In genomic region chr3:187015903-187016638, GRCh38 we compare ENCODE assay signal across 10 cellular contexts.
DNase-seq lines count a peak whose midpoint lies in the region; ATAC-seq and TF ChIP-seq lines count a peak whose summit lies in the region.
"Had no signal": no experiment of that assay in that cellular context is flagged by ENCODE, and none has a peak within 500 bp of the region (broad histone marks: within the 10 kb centered on the region; RNA-seq: fewer than 3 reads in every experiment).

No MANE protein-coding gene starts in this region.

- intact Hi-C loops in left ventricle myocardium inferior (cut with micrococcal nuclease) = no loop called here
- intact Hi-C loops in right cardiac atrium (cut with DNase I) = loop anchor here in 1 of 4 donors (5.0 to 10.0 kb wide), 2 partner anchors 51 to 81 kb away; partner anchors contain the start of gene ST6GAL1
- intact Hi-C loops in transverse colon (cut with DNase I; ENCODE audit: low total_unique reads) = no loop called here
- intact Hi-C loops in Right ventricle myocardium superior (cut with DNase I) = no loop called here

- ATAC-seq in right cardiac atrium = no peak
- peak; percentile 39 for ATAC-seq in HG02884 (IDR thresholded peaks at IDR 0.05; ENCODE audit: unreplicated experiment)
- no peak for ATAC-seq in gastroesophageal sphincter
- ATAC-seq in Right ventricle myocardium superior (ENCODE audit: poor library complexity) = no peak

- H3K27ac ChIP-seq in left ventricle myocardium inferior (replicated peaks) (peak overlapping the region; percentile 53), right cardiac atrium (ENCODE audit: low read length) (no peak overlapping the region), transverse colon (no peak overlapping the region), gastroesophageal sphincter (no peak overlapping the region)

- 72% methylated on average over 14 of the region's 14 CpGs for WGBS in right cardiac atrium
- WGBS in transverse colon (ENCODE audit: low coverage in 1 of 2), 2 donors = 78 to 82% methylated on average over 13 to 14 of the region's 14 CpGs
- 47 to 71% methylated on average over 4 to 12 of the region's 14 CpGs for WGBS in gastroesophageal sphincter (ENCODE audit: low coverage in 1 of 2), 2 donors

- H3K36me3 ChIP-seq in left ventricle myocardium inferior (no peaks in the 10 kb centered on the region), transverse colon (no peaks in the 10 kb centered on the region), gastroesophageal sphincter (no peaks in the 10 kb centered on the region)

- in situ Hi-C loops in transverse colon (cut with MboI; ENCODE audit: low pct_ligation_motif_present in 1 of 4, low pct_unique_long_range_greater_than_20kb in 1 of 4, low sequenced_read_pairs in 3 of 4) = no loop called here

- H3K9me3 ChIP-seq in left ventricle myocardium inferior (replicated peaks) = no peaks in the 10 kb centered on the region
- no peaks in the 10 kb centered on the region for H3K9me3 ChIP-seq in right cardiac atrium (ENCODE audit: control insufficient read depth, low read length)
- no peaks in the 10 kb centered on the region for H3K9me3 ChIP-seq in transverse colon
- no peaks in the 10 kb centered on the region for H3K9me3 ChIP-seq in gastroesophageal sphincter

- H3K4me1 ChIP-seq in left ventricle myocardium inferior (peaks cover 83% of the 10 kb centered on the region), right cardiac atrium (ENCODE audit: control insufficient read depth, insufficient read depth, low read length) (peaks cover 19% of the 10 kb centered on the region), transverse colon (no peaks in the 10 kb centered on the region), gastroesophageal sphincter (peaks cover 0 to 14% (median 3%) of the 10 kb centered on the region in 3 donors)

- TF ChIP-seq POLR2A in transverse colon (IDR thresholded peaks at IDR 0.05) (no peak), gastroesophageal sphincter (IDR thresholded peaks at IDR 0.05) (no peak)

- DNase-seq in left ventricle myocardium inferior (no peak), right cardiac atrium (no peak), RPMI8226 (peak; percentile 38), transverse colon (peak; percentile 75), DMS153 treated with DMSO at 0.1 percent for 48 hours (lab: John Stamatoyannopoulos, UW; ENCODE audit: unreplicated experiment) (no peak), Right ventricle myocardium superior (no peak)
- DNase-seq: DND-41 had no signal

- no peak for TF ChIP-seq CTCF in left ventricle myocardium inferior (IDR thresholded peaks at IDR 0.05; ENCODE audit: borderline replicate concordance)
- no peak for TF ChIP-seq CTCF in transverse colon (IDR thresholded peaks at IDR 0.05)
- TF ChIP-seq CTCF in gastroesophageal sphincter (IDR thresholded peaks at IDR 0.05) = no peak

- no peak for TF ChIP-seq EP300 in transverse colon (IDR thresholded peaks at IDR 0.05; ENCODE audit: low read depth)
- TF ChIP-seq EP300 in gastroesophageal sphincter (IDR thresholded peaks at IDR 0.05) = no peak

- H3K27me3 ChIP-seq in left ventricle myocardium inferior (ENCODE audit: low read depth) (no peaks in the 10 kb centered on the region), right cardiac atrium (ENCODE audit: control insufficient read depth, insufficient read depth) (no peaks in the 10 kb centered on the region), transverse colon (no peaks in the 10 kb centered on the region), gastroesophageal sphincter (no peaks in the 10 kb centered on the region)

- H3K4me3 ChIP-seq in left ventricle myocardium inferior = no peak overlapping the region
- no peak overlapping the region for H3K4me3 ChIP-seq in right cardiac atrium (ENCODE audit: low read length)
- no peak overlapping the region for H3K4me3 ChIP-seq in transverse colon
- H3K4me3 ChIP-seq in gastroesophageal sphincter = no peak overlapping the region
- H3K4me3 ChIP-seq: skin epidermis had no signal

Comparison
In these comparisons a context has a peak if more than half of its experiments do, and no peak if none do; other contexts are left out.
1. DNase-seq: peak in RPMI8226 (single experiment) and transverse colon (single experiment); none in left ventricle myocardium inferior (single experiment), right cardiac atrium (0 of 3), DMS153 treated with DMSO at 0.1 percent for 48 hours (single experiment) and Right ventricle myocardium superior (single experiment).